Comparison of ENCODE assay signal across 14 cellular contexts in genomic region chr1:172717722-172718455, GRCh38.
DNase-seq lines count a peak whose midpoint lies in the region; ATAC-seq and TF ChIP-seq lines count a peak whose summit lies in the region.
"Had no signal": no experiment of that assay in that cellular context is flagged by ENCODE, and none has a peak within 500 bp of the region (broad histone marks: within the 10 kb centered on the region; RNA-seq: fewer than 3 reads in every experiment).

No MANE protein-coding gene starts in this region.

- no peak for ATAC-seq in GM18502 (IDR thresholded peaks at IDR 0.05; ENCODE audit: poor library complexity, unreplicated experiment)

- TF ChIP-seq CTCF in AG10803 (conservative IDR thresholded peaks at IDR 0.05; ENCODE audit: low read length) = no peak

- DNase-seq in AG10803 (ENCODE audit: low read depth) (peak; percentile 29), DMS53 treated with DMSO at 0.1 percent for 48 hours (lab: John Stamatoyannopoulos, UW; ENCODE audit: unreplicated experiment) (peak; percentile 77), SHP77 (lab: John Stamatoyannopoulos, UW) (peak; percentile 34 to 52), islet precursor cell (peak; percentile 58), amniotic stem cell (lab: John Stamatoyannopoulos, UW) (no peak), medulla oblongata (ENCODE audit: extremely low spot score) (no peak)
- DNase-seq in activated CD8-positive, alpha-beta memory T cell treated with anti-CD3 and anti-CD28 coated beads for 24 hours = no peak
- DNase-seq: activated naive CD4-positive, alpha-beta T cell treated with anti-CD3 and anti-CD28 coated beads for 36 hours; caudate nucleus; naive B cell; NCI-H1105; NCI-H446; RPMI8226 had no signal

- no peak overlapping the region for H3K4me3 ChIP-seq in AG10803 (ENCODE audit: low read length)

Comparison
In these comparisons a context has a peak if more than half of its experiments do, and no peak if none do; other contexts are left out.
1. DNase-seq: peak in AG10803 (single experiment), DMS53 treated with DMSO at 0.1 percent for 48 hours (single experiment), SHP77 (2 of 2) and islet precursor cell (single experiment); none in amniotic stem cell (single experiment), medulla oblongata (single experiment) and activated CD8-positive, alpha-beta memory T cell treated with anti-CD3 and anti-CD28 coated beads for 24 hours (single experiment).